14 cellular contexts compared by ENCODE assay signal in the genomic region with DNA sequence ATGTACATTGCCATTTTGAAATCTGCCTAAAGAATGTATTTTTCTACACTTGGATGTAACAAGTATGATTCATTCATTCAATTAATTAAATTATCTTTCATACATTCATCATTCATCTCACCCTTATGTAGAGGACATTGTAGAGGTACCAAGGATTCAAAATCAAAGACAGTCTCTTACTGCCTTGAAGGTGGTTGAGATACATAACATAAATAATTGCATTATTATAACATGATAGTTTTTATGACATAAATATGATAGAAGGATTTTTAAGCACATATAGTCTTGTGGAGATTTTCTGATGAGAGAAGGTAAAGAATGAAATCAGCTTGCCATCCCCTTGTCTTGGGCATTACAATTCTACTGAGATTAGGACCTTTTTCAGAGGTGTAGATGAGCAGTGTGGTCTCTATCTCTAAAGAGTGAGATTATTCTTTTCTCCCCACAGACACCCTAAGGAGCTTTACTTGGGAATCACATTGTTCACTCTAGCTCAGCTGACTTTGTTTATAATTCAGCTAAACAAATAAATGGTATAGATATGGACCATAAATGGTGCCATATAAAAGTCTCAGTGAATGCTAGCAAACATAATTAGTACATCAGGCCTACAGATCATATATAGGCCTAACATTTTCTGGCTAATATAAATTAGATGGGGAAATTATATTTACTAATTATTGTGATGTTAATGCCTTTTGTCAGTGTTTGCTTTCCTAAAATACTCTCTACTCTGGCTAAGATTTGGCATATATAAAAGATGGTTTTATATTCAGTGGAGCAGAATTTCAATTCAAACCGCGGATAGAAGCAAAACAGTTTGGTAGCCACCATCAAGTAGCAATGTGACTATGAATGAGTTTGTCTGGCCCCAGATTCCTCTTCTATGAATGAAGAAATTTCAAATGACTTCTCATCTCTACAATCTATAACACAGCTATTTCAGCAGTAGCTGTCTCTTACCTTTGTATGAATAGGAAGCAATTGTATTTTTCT.
DNase-seq lines count a peak whose midpoint lies in the region; ATAC-seq and TF ChIP-seq lines count a peak whose summit lies in the region.
"Had no signal": no experiment of that assay in that cellular context is flagged by ENCODE, and none has a peak within 500 bp of the region (broad histone marks: within the 10 kb centered on the region; RNA-seq: fewer than 3 reads in every experiment).

No MANE protein-coding gene starts in this region.

- H3K4me2 ChIP-seq in MM.1S (ENCODE audit: low read depth, low read length): peak overlapping the region; percentile 74
- H3K4me2 ChIP-seq: SK-N-SH had no signal

- no peaks in the 10 kb centered on the region for H3K27me3 ChIP-seq in MM.1S (replicated peaks; ENCODE audit: insufficient read depth, low read length)
- H3K27me3 ChIP-seq in effector memory CD4-positive, alpha-beta T cell (replicated peaks; ENCODE audit: control insufficient read depth, insufficient read depth, low read length, poor library complexity, severe bottlenecking): no peaks in the 10 kb centered on the region
- H3K27me3 ChIP-seq: ascending aorta had no signal

- ATAC-seq in stimulated activated naive B cell treated with anti-CD40 and anti-IgM and Interleukin-4, amounts not matched to agents 10 μg/mL and 1 μg/mL and 100 μg/mL, for 72 hours (replicated peaks): no peak
- no peak for ATAC-seq in GM18502 (IDR thresholded peaks at IDR 0.05; ENCODE audit: poor library complexity, unreplicated experiment)
- ATAC-seq: left colon had no signal

- H3K27ac ChIP-seq in MM.1S (ENCODE audit: low read length): peak overlapping the region; percentile 83
- H3K27ac ChIP-seq in effector memory CD4-positive, alpha-beta T cell (ENCODE audit: insufficient read depth, low read length, poor library complexity, severe bottlenecking): peak overlapping the region; percentile 77
- H3K27ac ChIP-seq: ascending aorta had no signal

- H3K4me3 ChIP-seq in GM08714 (ENCODE audit: low read length) (peak overlapping the region; percentile 100), MM.1S (ENCODE audit: low read length) (peak overlapping the region; percentile 72)
- peak overlapping the region; percentile 39 for H3K4me3 ChIP-seq in effector memory CD4-positive, alpha-beta T cell (ENCODE audit: insufficient read depth, low read depth, low read length, poor library complexity, severe bottlenecking)
- H3K4me3 ChIP-seq: HAP-1 had no signal

- H3K9ac ChIP-seq in MM.1S (ENCODE audit: low read length): peak overlapping the region; percentile 91
- H3K9ac ChIP-seq: SK-N-SH had no signal

- no peaks in the 10 kb centered on the region; the same call in 1 of the 2 replicates for H3K36me3 ChIP-seq in MM.1S (replicated peaks; ENCODE audit: insufficient read depth, low read length)
- no peaks in the 10 kb centered on the region for H3K36me3 ChIP-seq in effector memory CD4-positive, alpha-beta T cell (ENCODE audit: control insufficient read depth, insufficient read depth, low read length)
- H3K36me3 ChIP-seq: ascending aorta, HAP-1 had no signal

- H2AFZ ChIP-seq in MM.1S (ENCODE audit: low read length): no peak overlapping the region

- no peaks in the 10 kb centered on the region for H4K20me1 ChIP-seq in MM.1S (ENCODE audit: insufficient read depth, low read length)

- H3K9me2 ChIP-seq in MM.1S (replicated peaks; ENCODE audit: insufficient read depth, low read length): no peaks in the 10 kb centered on the region
- H3K9me2 ChIP-seq: SK-N-SH had no signal

- no peak for DNase-seq in MM.1S
- DNase-seq in effector memory CD4-positive, alpha-beta T cell: no peak
- DNase-seq in stimulated activated naive B cell treated with anti-CD40 and anti-IgM and Interleukin-4, amounts not matched to agents 10 μg/mL and 1 μg/mL and 100 μg/mL, for 72 hours: no peak
- DNase-seq in middle frontal gyrus (ENCODE audit: extremely low spot score, low spot score): no peak
- DNase-seq in ecto neural progenitor cell (ENCODE audit: low spot score): no peak
- DNase-seq: activated CD4-positive, alpha-beta T cell treated with anti-CD3 and anti-CD28 coated beads, Interleukin-2, amount 50 U/mL, for 4 hours; left colon; NCI-H1436 treated with DMSO at 0.1 percent for 48 hours; SK-N-SH; stimulated activated CD4-positive, alpha-beta T cell treated with anti-CD3 and anti-CD28 coated beads, Interleukin-2, amount 100 ng/mL, for 48 hours had no signal

- H3K9me3 ChIP-seq in MM.1S (replicated peaks; ENCODE audit: insufficient read depth, low read length): no peaks in the 10 kb centered on the region
- no peaks in the 10 kb centered on the region for H3K9me3 ChIP-seq in effector memory CD4-positive, alpha-beta T cell (ENCODE audit: control insufficient read depth, low read length)
- H3K9me3 ChIP-seq: ascending aorta, HAP-1, SK-N-SH had no signal

- peak overlapping the region; percentile 46 to 66 for H3K4me3 Mint-ChIP-seq in stimulated activated naive B cell treated with anti-CD40 and anti-IgM and Interleukin-4, amounts not matched to agents 10 μg/mL and 1 μg/mL and 100 μg/mL, for 72 hours

- H3F3A ChIP-seq in MM.1S (ENCODE audit: insufficient read depth, low read length): peaks cover 63% of the 10 kb centered on the region

- H3K36me3 Mint-ChIP-seq in stimulated activated naive B cell treated with anti-CD40 and anti-IgM and Interleukin-4, amounts not matched to agents 10 μg/mL and 1 μg/mL and 100 μg/mL, for 72 hours: peaks cover 0 to 40% of the 10 kb centered on the region in 2 donors

- peak overlapping the region; percentile 88 for H3K27ac Mint-ChIP-seq in stimulated activated naive B cell treated with anti-CD40 and anti-IgM and Interleukin-4, amounts not matched to agents 10 μg/mL and 1 μg/mL and 100 μg/mL, for 72 hours

- peaks cover 19% of the 10 kb centered on the region for H3K4me1 ChIP-seq in MM.1S (ENCODE audit: low read length)
- peaks cover 29% of the 10 kb centered on the region for H3K4me1 ChIP-seq in effector memory CD4-positive, alpha-beta T cell (ENCODE audit: control insufficient read depth, insufficient read depth, low read length, poor library complexity, severe bottlenecking)
- H3K4me1 ChIP-seq: ascending aorta had no signal

- no peaks in the 10 kb centered on the region for H3K9me3 Mint-ChIP-seq in stimulated activated naive B cell treated with anti-CD40 and anti-IgM and Interleukin-4, amounts not matched to agents 10 μg/mL and 1 μg/mL and 100 μg/mL, for 72 hours

- peaks cover 23 to 28% of the 10 kb centered on the region in 2 donors for H3K4me1 Mint-ChIP-seq in stimulated activated naive B cell treated with anti-CD40 and anti-IgM and Interleukin-4, amounts not matched to agents 10 μg/mL and 1 μg/mL and 100 μg/mL, for 72 hours

- peaks cover 5 to 6% of the 10 kb centered on the region in 2 donors for H3K27me3 Mint-ChIP-seq in stimulated activated naive B cell treated with anti-CD40 and anti-IgM and Interleukin-4, amounts not matched to agents 10 μg/mL and 1 μg/mL and 100 μg/mL, for 72 hours

- peaks cover 41% of the 10 kb centered on the region for H3K79me2 ChIP-seq in MM.1S (ENCODE audit: low read length)

- TF ChIP-seq CTCF in MM.1S (IDR thresholded peaks at IDR 0.05; ENCODE audit: low read length): no peak

Comparison
In these comparisons a context has a peak if more than half of its experiments do, and no peak if none do; other contexts are left out.
1. H3K4me3 ChIP-seq: peak in every context shown above with its lines; median percentile 100 in GM08714; 72 in MM.1S; 39 in effector memory CD4-positive, alpha-beta T cell.